In genomic region chr10:69660296-69660695, GRCh38 we compare ENCODE assay signal across 26 cellular contexts.
"Had no signal": no experiment of that assay in that cellular context is flagged by ENCODE, and none has a peak within 500 bp of the region (broad histone marks: within the 10 kb centered on the region; RNA-seq: fewer than 3 reads in every experiment).

No MANE protein-coding gene starts in this region.

- H3K9me3 ChIP-seq: pancreas, prostate gland, right atrium auricular region, stomach, thoracic aorta, thyroid gland, tibial nerve, upper lobe of left lung, vagina had no signal

- H3K4me1 Mint-ChIP-seq: natural killer cell had no signal

- H3K36me3 ChIP-seq: pancreas, prostate gland, right atrium auricular region, stomach, thoracic aorta, thyroid gland, tibial nerve, upper lobe of left lung, vagina had no signal

- H3K9me3 Mint-ChIP-seq: natural killer cell; nephron; neural crest cell; stimulated activated effector memory CD8-positive, alpha-beta T cell treated with anti-CD3 and anti-CD28 coated beads, Interleukin-12 subunit alpha, Interleukin-12 subunit beta, amount 100 ng/mL, for 72 hours; stimulated activated naive B cell treated with anti-CD40 and anti-IgM and Interleukin-4, amounts not matched to agents 10 μg/mL and 1 μg/mL and 100 μg/mL, for 72 hours; stimulated activated naive CD8-positive, alpha-beta T cell treated with anti-CD3 and anti-CD28 coated beads, Interleukin-15, Interleukin-2, amounts not matched to agents 100 ng/mL and 50 ng/mL, for 24 hours had no signal

- H3K27me3 ChIP-seq: pancreas, right atrium auricular region, thyroid gland, upper lobe of left lung, vagina had no signal

- H3K4me2 ChIP-seq: smooth muscle cell had no signal

- H3K36me3 Mint-ChIP-seq: naive thymus-derived CD4-positive, alpha-beta T cell; natural killer cell; stimulated activated effector memory CD8-positive, alpha-beta T cell treated with anti-CD3 and anti-CD28 coated beads, Interleukin-12 subunit alpha, Interleukin-12 subunit beta, amount 100 ng/mL, for 72 hours; stimulated activated naive B cell treated with anti-CD40 and anti-IgM and Interleukin-4, amounts not matched to agents 10 μg/mL and 1 μg/mL and 100 μg/mL, for 72 hours had no signal

- DNase-seq: naive thymus-derived CD4-positive, alpha-beta T cell; natural killer cell; occipital lobe; stimulated activated CD4-positive, alpha-beta T cell treated with anti-CD3 and anti-CD28 coated beads, Interleukin-15, amount 100 ng/mL, for 24 hours; stimulated activated CD4-positive, alpha-beta T cell treated with anti-CD3 and anti-CD28 coated beads, Interleukin-2, amount 100 ng/mL, for 24 hours; stimulated activated CD4-positive, alpha-beta T cell treated with anti-CD3 and anti-CD28 coated beads, Interleukin-2, amount 100 ng/mL, for 48 hours; stimulated activated CD4-positive, alpha-beta T cell treated with anti-CD3 and anti-CD28 coated beads, Interleukin-4, amount 100 ng/mL, for 24 hours; stimulated activated naive B cell treated with anti-CD40 and anti-IgM and Interleukin-4, amounts not matched to agents 10 μg/mL and 1 μg/mL and 100 μg/mL, for 72 hours; stimulated activated naive CD4-positive, alpha-beta T cell treated with Interleukin-2 at 50 U/mL for 16 hours; stomach; trophoblast cell; upper lobe of left lung had no signal

- ATAC-seq: naive thymus-derived CD4-positive, alpha-beta T cell; natural killer cell; pancreas; sciatic nerve; stimulated activated effector memory CD8-positive, alpha-beta T cell treated with anti-CD3 and anti-CD28 coated beads, Interleukin-12 subunit alpha, Interleukin-12 subunit beta, amount 100 ng/mL, for 72 hours; stimulated activated naive B cell treated with anti-CD40 and anti-IgM and Interleukin-4, amounts not matched to agents 10 μg/mL and 1 μg/mL and 100 μg/mL, for 72 hours had no signal

- H3K4me3 Mint-ChIP-seq: naive thymus-derived CD4-positive, alpha-beta T cell; natural killer cell; nephron; neural crest cell; stimulated activated effector memory CD8-positive, alpha-beta T cell treated with anti-CD3 and anti-CD28 coated beads, Interleukin-12 subunit alpha, Interleukin-12 subunit beta, amount 100 ng/mL, for 72 hours; stimulated activated naive B cell treated with anti-CD40 and anti-IgM and Interleukin-4, amounts not matched to agents 10 μg/mL and 1 μg/mL and 100 μg/mL, for 72 hours; stimulated activated naive CD8-positive, alpha-beta T cell treated with anti-CD3 and anti-CD28 coated beads, Interleukin-15, Interleukin-2, amounts not matched to agents 100 ng/mL and 50 ng/mL, for 24 hours had no signal

- H3K4me1 ChIP-seq: prostate gland, thyroid gland, upper lobe of left lung, vagina had no signal

- H3K27ac Mint-ChIP-seq: naive thymus-derived CD4-positive, alpha-beta T cell; natural killer cell; stimulated activated effector memory CD8-positive, alpha-beta T cell treated with anti-CD3 and anti-CD28 coated beads, Interleukin-12 subunit alpha, Interleukin-12 subunit beta, amount 100 ng/mL, for 72 hours; stimulated activated naive B cell treated with anti-CD40 and anti-IgM and Interleukin-4, amounts not matched to agents 10 μg/mL and 1 μg/mL and 100 μg/mL, for 72 hours; stimulated activated naive CD8-positive, alpha-beta T cell treated with anti-CD3 and anti-CD28 coated beads, Interleukin-15, Interleukin-2, amounts not matched to agents 100 ng/mL and 50 ng/mL, for 24 hours had no signal

- H3K4me3 ChIP-seq: pancreas, prostate gland, right atrium auricular region, skin epidermis, smooth muscle cell, stomach, thoracic aorta, thyroid gland, tibial nerve, upper lobe of left lung, vagina had no signal

- H3K27ac ChIP-seq: pancreas, prostate gland, right atrium auricular region, skin epidermis, stomach, thoracic aorta, thyroid gland, tibial nerve, upper lobe of left lung, vagina had no signal
